Comparison of ENCODE assay signal across 7 cellular contexts in genomic region chr12:108734200-108734906, GRCh38. TPM values are rescaled to one million over a fixed set of nuclear protein-coding genes. Genes with fewer than 3 reads are reported as not detected.
DNase-seq lines count a peak whose midpoint lies in the region; TF ChIP-seq lines count a peak whose summit lies in the region.

No MANE protein-coding gene starts in this region.

- H3K9me3 Mint-ChIP-seq in MCF 10A (ENCODE audit: unreplicated experiment) = no peaks in the 10 kb centered on the region

- peak; percentile 83 for DNase-seq in GM04503 (ENCODE audit: low read depth)
- DNase-seq in MV-4-11 (lab: John Stamatoyannopoulos, UW) = peak; percentile 88
- DNase-seq in MCF 10A (ENCODE audit: unreplicated experiment) = peak; percentile 91
- DNase-seq in WERI-Rb-1 = no peak
- DNase-seq in globus pallidus (ENCODE audit: low spot score) = no peak
- no peak for DNase-seq in NCI-H748 (lab: John Stamatoyannopoulos, UW; ENCODE audit: unreplicated experiment)

- H3K9me3 ChIP-seq in mucosa of stomach (ENCODE audit: control insufficient read depth, low read length) (no peaks in the 10 kb centered on the region), WERI-Rb-1 (ENCODE audit: severe bottlenecking) (no peaks in the 10 kb centered on the region)

- H3K27ac Mint-ChIP-seq in MCF 10A (ENCODE audit: low read depth, unreplicated experiment) = peak overlapping the region; percentile 96

- TF ChIP-seq CTCF in MCF 10A (IDR thresholded peaks at IDR 0.05; ENCODE audit: unreplicated experiment) (no peak), WERI-Rb-1 (IDR thresholded peaks at IDR 0.05; ENCODE audit: low read depth, low read length) (no peak)

- no peaks in the 10 kb centered on the region for H3K36me3 ChIP-seq in mucosa of stomach (ENCODE audit: control insufficient read depth, insufficient read depth, low read length)
- no peaks in the 10 kb centered on the region for H3K36me3 ChIP-seq in WERI-Rb-1

- intact Hi-C loops in MCF 10A (cut with micrococcal nuclease) = loop anchor here (5.0 kb wide), 3 partner anchors 68 to 172 kb away; partner anchors contain the start of genes ISCU and SART3

- H3K9ac ChIP-seq in mucosa of stomach (ENCODE audit: low read length) = peak overlapping the region; percentile 45

- POLR2A ChIA-PET in MCF 10A (lab: Yijun Ruan, JAX) = interaction anchor here (0.6 to 6.3 kb wide), 8 partner anchors 9 to 172 kb away, joined by 3 to 179 read pairs (median 4); partner anchors contain the start of gene ISCU

- H3K4me1 Mint-ChIP-seq in MCF 10A (ENCODE audit: insufficient read depth, unreplicated experiment) = peaks cover 30% of the 10 kb centered on the region

- H3K36me3 Mint-ChIP-seq in MCF 10A (ENCODE audit: insufficient read depth, unreplicated experiment) = peaks cover 7% of the 10 kb centered on the region

- BruUV-seq in MCF 10A (replicated peaks; lab: Mats Ljungman, UMichigan) = no TSS peak

- CTCF ChIA-PET in MCF 10A (lab: Yijun Ruan, JAX) = interaction anchor here (0.6 to 2.6 kb wide), 5 partner anchors 12 to 131 kb away, joined by 3 to 8 read pairs (median 3); no protein-coding TSS in a partner anchor

- peak overlapping the region; percentile 60 for H3K4me3 Mint-ChIP-seq in MCF 10A (ENCODE audit: unreplicated experiment)

- H3K4me3 ChIP-seq in mucosa of stomach (ENCODE audit: low read length) = peak overlapping the region; percentile 2
- no peak overlapping the region for H3K4me3 ChIP-seq in WERI-Rb-1 (ENCODE audit: low read depth, low read length)

- H3K27me3 ChIP-seq in mucosa of stomach (ENCODE audit: control insufficient read depth, insufficient read depth, low read length) (no peaks in the 10 kb centered on the region), WERI-Rb-1 (ENCODE audit: insufficient read depth, low read depth, severe bottlenecking) (no peaks in the 10 kb centered on the region)

- peaks cover 31% of the 10 kb centered on the region for H3K4me1 ChIP-seq in mucosa of stomach (ENCODE audit: control insufficient read depth, insufficient read depth, low read length)

- no peaks in the 10 kb centered on the region for H3K27me3 Mint-ChIP-seq in MCF 10A (ENCODE audit: insufficient read depth, unreplicated experiment)

- H3K27ac ChIP-seq in WERI-Rb-1 = no peak overlapping the region

RNA-seq across cellular contexts. Expression of gene CORO1C, which starts 3.0 kb away (rescaled TPM):
- 130 and 141 TPM in 2 replicates for total RNA-seq in MCF 10A (2022)

Comparison
In these comparisons a context has a peak if more than half of its experiments do, and no peak if none do; other contexts are left out.
1. DNase-seq: peak in GM04503 (single experiment), MV-4-11 (single experiment) and MCF 10A (single experiment); none in WERI-Rb-1 (single experiment), globus pallidus (single experiment) and NCI-H748 (single experiment).